ENCODE assay signal across 17 cellular contexts in the genomic region with DNA sequence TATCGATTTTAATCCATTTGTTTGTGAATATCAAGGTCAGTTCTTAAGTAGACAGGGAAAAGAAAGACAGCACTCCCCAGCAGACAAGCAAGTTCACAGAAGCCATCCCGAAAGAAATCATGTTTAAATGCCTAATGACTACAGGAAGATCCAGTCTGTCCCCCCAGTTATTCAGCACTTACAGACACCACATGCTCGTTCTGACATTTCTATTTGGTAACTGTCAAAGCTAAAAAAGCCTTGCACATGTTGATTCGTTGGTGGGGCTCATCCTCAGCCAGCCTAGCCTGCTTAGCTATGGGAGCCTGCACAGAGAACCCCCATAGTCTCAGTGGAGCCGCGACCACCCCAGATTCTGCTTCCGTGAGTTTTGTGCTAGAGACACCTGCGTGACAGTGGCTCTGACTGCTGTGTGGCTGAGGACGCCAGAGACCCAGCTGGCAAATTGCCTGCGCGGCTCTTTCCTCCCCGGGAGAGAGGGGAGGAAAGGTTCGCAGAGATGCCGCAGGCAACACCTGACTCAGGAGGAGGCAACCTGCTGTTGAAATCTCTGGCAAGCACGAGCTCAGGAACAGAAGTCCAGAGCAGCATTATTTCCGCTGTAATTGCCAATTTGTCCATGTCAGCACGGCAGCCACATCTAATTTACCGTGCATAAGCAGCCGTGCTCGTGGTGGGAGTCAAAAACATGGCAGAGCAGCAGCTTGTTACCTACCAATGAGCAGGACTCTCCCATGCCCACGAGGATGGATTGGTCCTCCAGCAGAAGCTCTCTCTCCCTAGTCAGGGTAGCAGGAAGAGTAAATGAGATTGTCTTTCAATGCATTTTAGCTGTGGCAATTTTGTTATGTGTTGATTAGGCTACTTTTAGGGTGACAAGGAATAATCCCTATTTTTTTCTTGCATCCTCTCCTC.
"Had no signal": no experiment of that assay in that cellular context is flagged by ENCODE, and none has a peak within 500 bp of the region (broad histone marks: within the 10 kb centered on the region; RNA-seq: fewer than 3 reads in every experiment).

No MANE protein-coding gene starts in this region.

- H3K27me3 ChIP-seq: spleen, transverse colon had no signal

- H3K27ac Mint-ChIP-seq: activated CD8-positive, alpha-beta memory T cell treated with anti-CD3 and anti-CD28 coated beads, Interleukin-2, amount 10 ng/mL, durations not matched to agents 7 days and 5 days; activated naive CD8-positive, alpha-beta T cell; activated T-cell treated with anti-CD3 and anti-CD28 coated beads, Interleukin-2, amount 50 U/mL, for 24 hours; natural killer cell; stimulated activated memory B cell treated with anti-CD40 and anti-IgM and Interleukin-4, amounts not matched to agents 10 μg/mL and 1 μg/mL and 100 μg/mL, for 72 hours had no signal

- H3K36me3 Mint-ChIP-seq: activated CD8-positive, alpha-beta memory T cell treated with anti-CD3 and anti-CD28 coated beads, Interleukin-2, amount 10 ng/mL, durations not matched to agents 7 days and 5 days; activated naive CD8-positive, alpha-beta T cell; natural killer cell; stimulated activated memory B cell treated with anti-CD40 and anti-IgM and Interleukin-4, amounts not matched to agents 10 μg/mL and 1 μg/mL and 100 μg/mL, for 72 hours had no signal

- H3K9me3 ChIP-seq: prostate gland, spleen, transverse colon had no signal

- H3K4me3 ChIP-seq: prostate gland, spleen, transverse colon had no signal

- H3K27me3 Mint-ChIP-seq: activated CD8-positive, alpha-beta memory T cell treated with anti-CD3 and anti-CD28 coated beads, Interleukin-2, amount 10 ng/mL, durations not matched to agents 7 days and 5 days; activated T-cell treated with anti-CD3 and anti-CD28 coated beads, Interleukin-2, amount 50 U/mL, for 24 hours; stimulated activated memory B cell treated with anti-CD40 and anti-IgM and Interleukin-4, amounts not matched to agents 10 μg/mL and 1 μg/mL and 100 μg/mL, for 72 hours had no signal

- H3K9me3 Mint-ChIP-seq: activated T-cell treated with anti-CD3 and anti-CD28 coated beads, Interleukin-2, amount 50 U/mL, for 24 hours; stimulated activated memory B cell treated with anti-CD40 and anti-IgM and Interleukin-4, amounts not matched to agents 10 μg/mL and 1 μg/mL and 100 μg/mL, for 72 hours had no signal

- H3K27ac ChIP-seq: prostate gland, spleen, transverse colon had no signal

- H3K4me3 Mint-ChIP-seq: activated CD8-positive, alpha-beta memory T cell treated with anti-CD3 and anti-CD28 coated beads, Interleukin-2, amount 10 ng/mL, durations not matched to agents 7 days and 5 days; activated naive CD8-positive, alpha-beta T cell; activated T-cell treated with anti-CD3 and anti-CD28 coated beads, Interleukin-2, amount 50 U/mL, for 24 hours; natural killer cell; stimulated activated memory B cell treated with anti-CD40 and anti-IgM and Interleukin-4, amounts not matched to agents 10 μg/mL and 1 μg/mL and 100 μg/mL, for 72 hours had no signal

- H3K4me1 ChIP-seq: prostate gland, spleen, transverse colon had no signal

- H3K36me3 ChIP-seq: prostate gland, spleen, transverse colon had no signal

- H3K4me1 Mint-ChIP-seq: activated CD8-positive, alpha-beta memory T cell treated with anti-CD3 and anti-CD28 coated beads, Interleukin-2, amount 10 ng/mL, durations not matched to agents 7 days and 5 days; natural killer cell; stimulated activated memory B cell treated with anti-CD40 and anti-IgM and Interleukin-4, amounts not matched to agents 10 μg/mL and 1 μg/mL and 100 μg/mL, for 72 hours had no signal

- DNase-seq: activated CD4-positive, alpha-beta T cell treated with anti-CD3 and anti-CD28 coated beads, Interleukin-2, amount 50 U/mL, for 48 hours; activated CD8-positive, alpha-beta memory T cell treated with anti-CD3 and anti-CD28 coated beads, Interleukin-2, amount 10 ng/mL, durations not matched to agents 7 days and 5 days; activated effector memory CD4-positive, alpha-beta T cell treated with anti-CD3 and anti-CD28 coated beads, Interleukin-2, amount 50 U/mL, for 16 hours; activated T-cell treated with anti-CD3 and anti-CD28 coated beads, Interleukin-2, amount 50 U/mL, for 24 hours; natural killer cell; occipital lobe; spleen; stimulated activated CD4-positive, alpha-beta T cell treated with anti-CD3 and anti-CD28 coated beads, Interleukin-1b, Interleukin-23, amount 100 ng/mL, for 48 hours; T-helper 2 cell; transverse colon had no signal

- ATAC-seq: activated CD4-positive, CD25-positive, alpha-beta regulatory T cell treated with anti-CD3 and anti-CD28 coated beads, Interleukin-2, amount 50 U/mL, for 24 hours; activated CD8-positive, alpha-beta memory T cell treated with anti-CD3 and anti-CD28 coated beads, Interleukin-2, amount 10 ng/mL, durations not matched to agents 7 days and 5 days; esophagus mucosa; left lobe of liver; natural killer cell; sciatic nerve; stimulated activated memory B cell treated with anti-CD40 and anti-IgM and Interleukin-4, amounts not matched to agents 10 μg/mL and 1 μg/mL and 100 μg/mL, for 72 hours had no signal
